In genomic region chr5:25862276-25862675, GRCh38 we compare ENCODE assay signal across 23 cellular contexts.
DNase-seq lines count a peak whose midpoint lies in the region; ATAC-seq and TF ChIP-seq lines count a peak whose summit lies in the region.
"Had no signal": no experiment of that assay in that cellular context is flagged by ENCODE, and none has a peak within 500 bp of the region (broad histone marks: within the 10 kb centered on the region; RNA-seq: fewer than 3 reads in every experiment).

No MANE protein-coding gene starts in this region.

- no peak overlapping the region for H4K8ac ChIP-seq in H9 (replicated peaks; ENCODE audit: insufficient read length, low read depth, low read length)

- no peak overlapping the region for H4K91ac ChIP-seq in H9 (ENCODE audit: insufficient read length, low read depth, low read length)

- H3K18ac ChIP-seq in H9 (ENCODE audit: insufficient read length, low read depth, low read length), result no peak overlapping the region

- H3K27ac Mint-ChIP-seq in H9 (no peak overlapping the region), Calu3 (ENCODE audit: unreplicated experiment) (no peak overlapping the region)
- H3K27ac Mint-ChIP-seq: activated naive CD8-positive, alpha-beta T cell treated with anti-CD3 and anti-CD28 coated beads, Interleukin-2, amount 10 ng/mL, durations not matched to agents 7 days and 5 days; brain; nephron progenitor cell; stimulated activated naive CD8-positive, alpha-beta T cell treated with anti-CD3 and anti-CD28 coated beads, Interleukin-15, Interleukin-2, amounts not matched to agents 100 ng/mL and 50 ng/mL, for 24 hours; T-helper 2 cell treated with Interferon-gamma antibody and Interleukin-4, amounts not matched to agents 5 μg/mL and 100 μg/mL, for 36 hours had no signal

- no peak overlapping the region for H3K4me3 ChIP-seq in OCI-LY7 (ENCODE audit: low read depth, low read length, poor library complexity, severe bottlenecking)
- H3K4me3 ChIP-seq: BLaER1 treated with 17β-estradiol and CSF1 and Interleukin-3, amounts not matched to agents 10 nM and 100 nM; MG63; upper lobe of left lung had no signal

- DNase-seq in NCI-H2171 treated with DMSO at 0.1 percent for 48 hours (lab: John Stamatoyannopoulos, UW) (peak; percentile 5), NCI-H2171 (lab: John Stamatoyannopoulos, UW) (no peak), H9 (no peak), OCI-LY7 (ENCODE audit: low spot score) (no peak), kidney tubule cell (ENCODE audit: low spot score) (peak; percentile 1), Calu3 (no peak), superior temporal gyrus (ENCODE audit: extremely low spot score) (no peak)
- DNase-seq: activated naive CD8-positive, alpha-beta T cell treated with anti-CD3 and anti-CD28 coated beads, Interleukin-2, amount 10 ng/mL, durations not matched to agents 7 days and 5 days; foreskin melanocyte; MG63; midbrain; NCI-H1694 treated with DMSO at 0.1 percent for 48 hours; NCI-H446; nephron progenitor cell; posterior cingulate gyrus; stimulated activated CD4-positive, alpha-beta T cell treated with anti-CD3 and anti-CD28 coated beads, Interleukin-2, amount 100 ng/mL, for 48 hours; upper lobe of left lung had no signal

- H4K20me1 ChIP-seq in H9 (ENCODE audit: control insufficient read depth, insufficient read depth, insufficient read length), result no peaks in the 10 kb centered on the region
- H4K20me1 ChIP-seq in OCI-LY7 (ENCODE audit: insufficient read depth, low read length), result no peaks in the 10 kb centered on the region
- H4K20me1 ChIP-seq: BLaER1 treated with 17β-estradiol and CSF1 and Interleukin-3, amounts not matched to agents 10 nM and 100 nM had no signal

- H3K23me2 ChIP-seq in H9 (ENCODE audit: insufficient read length, low read depth, low read length, poor library complexity, severe bottlenecking), result no peaks in the 10 kb centered on the region

- H3K27ac ChIP-seq in H9 (ENCODE audit: insufficient read length, low read depth, low read length) (no peak overlapping the region), OCI-LY7 (ENCODE audit: low read depth, low read length, poor library complexity, severe bottlenecking) (no peak overlapping the region)
- H3K27ac ChIP-seq: BLaER1 treated with 17β-estradiol and CSF1 and Interleukin-3, amounts not matched to agents 10 nM and 100 nM; upper lobe of left lung had no signal

- BruUV-seq in OCI-LY7 (replicated peaks; lab: Mats Ljungman, UMichigan) (no TSS peak), Calu3 (replicated peaks; lab: Mats Ljungman, UMichigan) (no TSS peak)

- H3K56ac ChIP-seq in H9 (ENCODE audit: insufficient read length, low read depth, low read length), result no peak overlapping the region

- H4K5ac ChIP-seq in H9 (ENCODE audit: insufficient read length, low read depth, low read length), result no peak overlapping the region

- H3K79me2 ChIP-seq in H9 (ENCODE audit: insufficient read depth, low read length), result no peaks in the 10 kb centered on the region
- no peaks in the 10 kb centered on the region for H3K79me2 ChIP-seq in OCI-LY7 (ENCODE audit: insufficient read depth, low read depth, low read length)

- H3K4me2 ChIP-seq in H9 (ENCODE audit: insufficient read depth, insufficient read length, low read length) (no peak overlapping the region), OCI-LY7 (ENCODE audit: low read length) (no peak overlapping the region)
- H3K4me2 ChIP-seq: BLaER1 treated with 17β-estradiol and CSF1 and Interleukin-3, amounts not matched to agents 10 nM and 100 nM had no signal

- H2BK15ac ChIP-seq in H9 (ENCODE audit: low read depth, low read length), result no peak overlapping the region

- H3K36me3 ChIP-seq in OCI-LY7 (ENCODE audit: insufficient read depth, low read length), result no peaks in the 10 kb centered on the region
- H3K36me3 ChIP-seq: BLaER1 treated with 17β-estradiol and CSF1 and Interleukin-3, amounts not matched to agents 10 nM and 100 nM; MG63; upper lobe of left lung had no signal

- H3K27me3 Mint-ChIP-seq in H9 (ENCODE audit: low read depth) (no peaks in the 10 kb centered on the region), Calu3 (ENCODE audit: unreplicated experiment) (no peaks in the 10 kb centered on the region)
- H3K27me3 Mint-ChIP-seq: activated naive CD8-positive, alpha-beta T cell treated with anti-CD3 and anti-CD28 coated beads, Interleukin-2, amount 10 ng/mL, durations not matched to agents 7 days and 5 days; brain; stimulated activated naive CD8-positive, alpha-beta T cell treated with anti-CD3 and anti-CD28 coated beads, Interleukin-15, Interleukin-2, amounts not matched to agents 100 ng/mL and 50 ng/mL, for 24 hours had no signal

- H2BK20ac ChIP-seq in H9 (ENCODE audit: low read depth, low read length, poor library complexity, severe bottlenecking), result no peak overlapping the region

- H3K79me1 ChIP-seq in H9 (ENCODE audit: insufficient read depth, low read depth, low read length, poor library complexity, severe bottlenecking), result no peaks in the 10 kb centered on the region

- no peak overlapping the region for H2BK120ac ChIP-seq in H9 (ENCODE audit: low read depth, low read length, poor library complexity, severe bottlenecking)

- H3K9me3 ChIP-seq in H9 (ENCODE audit: control insufficient read depth, low read depth, low read length) (no peaks in the 10 kb centered on the region), OCI-LY7 (ENCODE audit: low read length) (no peaks in the 10 kb centered on the region)
- H3K9me3 ChIP-seq: MG63, upper lobe of left lung had no signal

- no peak overlapping the region for H3K9ac ChIP-seq in H9 (ENCODE audit: extremely low read depth, insufficient read length, low read length)
- H3K9ac ChIP-seq: BLaER1 treated with 17β-estradiol and CSF1 and Interleukin-3, amounts not matched to agents 10 nM and 100 nM had no signal

- H3K14ac ChIP-seq in H9 (ENCODE audit: insufficient read depth, low read length), result no peak overlapping the region

- CTCF ChIA-PET in OCI-LY7 (lab: Charles Lee; ENCODE audit: unreplicated experiment) (no interaction called here), Calu3 (lab: Charles Lee) (no interaction called here)

- H3K9me3 Mint-ChIP-seq in H9, result peaks cover 19 to 23% of the 10 kb centered on the region in 2 experiments; a peak in 4 of 5 replicates
- H3K9me3 Mint-ChIP-seq in Calu3 (ENCODE audit: low read depth, unreplicated experiment), result peaks cover 22% of the 10 kb centered on the region

- intact Hi-C loops in OCI-LY7 (cut with micrococcal nuclease; ENCODE audit: unreplicated experiment), result no loop called here
- intact Hi-C loops in Calu3 (cut with micrococcal nuclease; ENCODE audit: unreplicated experiment), result no loop called here

- H2BK12ac ChIP-seq in H9 (ENCODE audit: insufficient read length, low read depth, low read length), result no peak overlapping the region

- H3K36me3 Mint-ChIP-seq in H9 (ENCODE audit: insufficient read depth in 1 of 3, low read depth in 3 of 3) (peaks cover 9 to 23% (median 11%) of the 10 kb centered on the region in 3 experiments; a peak in 6 of 7 replicates), Calu3 (ENCODE audit: insufficient read depth, unreplicated experiment) (no peaks in the 10 kb centered on the region)
- H3K36me3 Mint-ChIP-seq: activated naive CD8-positive, alpha-beta T cell treated with anti-CD3 and anti-CD28 coated beads, Interleukin-2, amount 10 ng/mL, durations not matched to agents 7 days and 5 days; brain had no signal

- no peak overlapping the region for H3K4me3 Mint-ChIP-seq in H9
- no peak overlapping the region for H3K4me3 Mint-ChIP-seq in Calu3 (ENCODE audit: low read depth, unreplicated experiment)
- H3K4me3 Mint-ChIP-seq: activated naive CD8-positive, alpha-beta T cell treated with anti-CD3 and anti-CD28 coated beads, Interleukin-2, amount 10 ng/mL, durations not matched to agents 7 days and 5 days; brain; nephron progenitor cell; stimulated activated naive CD8-positive, alpha-beta T cell treated with anti-CD3 and anti-CD28 coated beads, Interleukin-15, Interleukin-2, amounts not matched to agents 100 ng/mL and 50 ng/mL, for 24 hours; T-helper 2 cell treated with Interferon-gamma antibody and Interleukin-4, amounts not matched to agents 5 μg/mL and 100 μg/mL, for 36 hours had no signal

- H3K27me3 ChIP-seq in H9 (ENCODE audit: insufficient read depth, low read length), result no peaks in the 10 kb centered on the region
- H3K27me3 ChIP-seq: BLaER1 treated with 17β-estradiol and CSF1 and Interleukin-3, amounts not matched to agents 10 nM and 100 nM; MG63; upper lobe of left lung had no signal

- H2AFZ ChIP-seq in H9 (ENCODE audit: low read length) (no peak overlapping the region), OCI-LY7 (ENCODE audit: low read length) (no peak overlapping the region)

- H3T11ph ChIP-seq in H9 (ENCODE audit: low read length), result no peak overlapping the region

- no peak overlapping the region for H3K23ac ChIP-seq in H9 (ENCODE audit: insufficient read length, low read depth, low read length)

- POLR2A ChIA-PET in OCI-LY7 (lab: Charles Lee), result interaction anchor here (0.6 kb wide), 1 partner anchor 297 kb away, joined by 4 read pairs; no protein-coding TSS in a partner anchor

- WGBS in H9 (ENCODE audit: extremely low coverage, insufficient read length, low lambda C conversion rate), result no CpG with 5 or more reads among the region's 2 CpGs

- no peak overlapping the region for H2BK5ac ChIP-seq in H9 (ENCODE audit: insufficient read length, low read length)

- H2AK5ac ChIP-seq in H9 (ENCODE audit: insufficient read length, low read length), result no peak overlapping the region

- no peak overlapping the region for H3K4ac ChIP-seq in H9 (ENCODE audit: low read depth, low read length)

- TF ChIP-seq CTCF in H9 (conservative IDR thresholded peaks at IDR 0.05) (peak; percentile 40; the same call in 2 of the 3 replicates), OCI-LY7 (conservative IDR thresholded peaks at IDR 0.05; ENCODE audit: low read length) (peak; percentile 39), Calu3 (IDR thresholded peaks at IDR 0.05; ENCODE audit: unreplicated experiment) (no peak)

- H3K4me1 ChIP-seq in H9 (ENCODE audit: insufficient read depth, low read length), result no peaks in the 10 kb centered on the region
- no peaks in the 10 kb centered on the region for H3K4me1 ChIP-seq in OCI-LY7 (ENCODE audit: insufficient read depth, low read length, poor library complexity, severe bottlenecking)
- H3K4me1 ChIP-seq: BLaER1 treated with 17β-estradiol and CSF1 and Interleukin-3, amounts not matched to agents 10 nM and 100 nM; upper lobe of left lung had no signal

- ATAC-seq in HG03039 (IDR thresholded peaks at IDR 0.05; ENCODE audit: unreplicated experiment), result no peak
- ATAC-seq: HCT116 had no signal

- H3K9me2 ChIP-seq in OCI-LY7 (ENCODE audit: insufficient read depth, low read length), result no peaks in the 10 kb centered on the region

- H3K4me1 Mint-ChIP-seq in H9 (peaks cover 3 to 6% of the 10 kb centered on the region in 2 experiments; a peak in 3 of 4 replicates), Calu3 (ENCODE audit: low read depth, unreplicated experiment) (no peaks in the 10 kb centered on the region)
- H3K4me1 Mint-ChIP-seq: activated naive CD8-positive, alpha-beta T cell treated with anti-CD3 and anti-CD28 coated beads, Interleukin-2, amount 10 ng/mL, durations not matched to agents 7 days and 5 days; brain; nephron progenitor cell had no signal

Comparison
In these comparisons a context has a peak if more than half of its experiments do, and no peak if none do; other contexts are left out.
1. DNase-seq: peak in NCI-H2171 treated with DMSO at 0.1 percent for 48 hours (single experiment) and kidney tubule cell (single experiment); none in NCI-H2171 (single experiment), H9 (single experiment), OCI-LY7 (single experiment), Calu3 (single experiment) and superior temporal gyrus (single experiment).